In the genomic region with DNA sequence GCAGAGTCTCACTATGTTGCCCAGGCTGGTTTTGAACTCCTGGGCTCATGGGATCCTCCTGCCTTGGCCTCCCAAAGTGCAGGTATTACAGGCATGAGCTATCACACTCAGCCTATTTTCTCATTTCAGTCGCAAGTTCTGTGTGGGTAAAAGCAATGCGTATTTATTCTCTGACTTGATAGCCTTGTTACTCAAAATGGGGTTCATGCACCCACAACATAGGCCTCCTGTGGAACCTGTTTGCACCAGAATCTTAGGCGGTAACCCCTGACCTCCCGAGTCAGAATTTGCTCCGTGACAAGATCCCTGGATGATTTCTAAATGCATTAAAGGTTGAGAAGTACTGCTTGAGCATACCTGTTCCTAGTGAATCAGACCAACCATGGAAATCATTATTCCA, we compare ENCODE assay signal across 20 cellular contexts. TPM values are rescaled to one million over a fixed set of nuclear protein-coding genes. Genes with fewer than 3 reads are reported as not detected.
DNase-seq lines count a peak whose midpoint lies in the region; ATAC-seq, FAIRE-seq and TF ChIP-seq lines count a peak whose summit lies in the region.
"Had no signal": no experiment of that assay in that cellular context is flagged by ENCODE, and none has a peak within 500 bp of the region (broad histone marks: within the 10 kb centered on the region; RNA-seq: fewer than 3 reads in every experiment).

No MANE protein-coding gene starts in this region.

- H3K4me1 Mint-ChIP-seq in activated CD8-positive, alpha-beta T cell treated with anti-CD3 and anti-CD28 coated beads for 36 hours (ENCODE audit: low read depth), result peaks cover 73% of the 10 kb centered on the region
- peaks cover 35% of the 10 kb centered on the region for H3K4me1 Mint-ChIP-seq in nephron progenitor cell

- H3K36me3 ChIP-seq in liver (ENCODE audit: control insufficient read depth in 4 of 4, insufficient read depth in 3 of 4, low read depth in 1 of 4, low read length in 3 of 4) (no peaks in the 10 kb centered on the region), HepG2 (replicated peaks in 1 of 2; ENCODE audit: control insufficient read depth in 1 of 2, insufficient read depth in 2 of 2, low read length in 2 of 2) (no peaks in the 10 kb centered on the region), esophagus muscularis mucosa (no peaks in the 10 kb centered on the region), upper lobe of right lung (no peaks in the 10 kb centered on the region)
- H3K36me3 ChIP-seq: brain microvascular endothelial cell, neutrophil, right lobe of liver had no signal

- H3K27me3 ChIP-seq in liver (ENCODE audit: control insufficient read depth in 4 of 4, insufficient read depth in 4 of 4, low read length in 3 of 4) (no peaks in the 10 kb centered on the region), HepG2 (ENCODE audit: control insufficient read depth in 1 of 2, insufficient read depth in 2 of 2, low read length in 2 of 2) (no peaks in the 10 kb centered on the region; a peak in 2 of 5 replicates), esophagus muscularis mucosa (peaks cover 0 to 4% (median 0%) of the 10 kb centered on the region in 4 donors), upper lobe of right lung (no peaks in the 10 kb centered on the region)
- H3K27me3 ChIP-seq: right lobe of liver had no signal

- H3K9me3 ChIP-seq in liver (ENCODE audit: control insufficient read depth in 4 of 4, low read length in 3 of 4), result no peaks in the 10 kb centered on the region
- H3K9me3 ChIP-seq in HepG2 (ENCODE audit: low read length), result no peaks in the 10 kb centered on the region
- no peaks in the 10 kb centered on the region for H3K9me3 ChIP-seq in esophagus muscularis mucosa
- H3K9me3 ChIP-seq in upper lobe of right lung, result no peaks in the 10 kb centered on the region
- H3K9me3 ChIP-seq: neutrophil, right lobe of liver had no signal

- H2AFZ ChIP-seq in HepG2 (ENCODE audit: low read length), result no peak overlapping the region

- ATAC-seq in HepG2 (no peak), upper lobe of right lung (no peak)
- ATAC-seq in activated CD8-positive, alpha-beta T cell treated with anti-CD3 and anti-CD28 coated beads for 36 hours, result no peak
- ATAC-seq: foreskin keratinocyte had no signal

- H3K27me3 Mint-ChIP-seq in activated CD8-positive, alpha-beta T cell treated with anti-CD3 and anti-CD28 coated beads for 36 hours, result no peaks in the 10 kb centered on the region
- peaks cover 55% of the 10 kb centered on the region for H3K27me3 Mint-ChIP-seq in nephron progenitor cell (ENCODE audit: low read depth, poor library complexity)

- TF ChIP-seq CTCF in liver (IDR thresholded peaks at IDR 0.05; ENCODE audit: low read depth, low read length, missing input control) (no peak), HepG2 (CRISPR knock-in tag; IDR thresholded peaks at IDR 0.05) (no peak), esophagus muscularis mucosa (IDR thresholded peaks at IDR 0.05) (no peak), upper lobe of right lung (IDR thresholded peaks at IDR 0.05) (no peak), nephron progenitor cell (IDR thresholded peaks at IDR 0.05) (no peak)
- TF ChIP-seq CTCF in activated CD8-positive, alpha-beta T cell treated with anti-CD3 and anti-CD28 coated beads for 36 hours (IDR thresholded peaks at IDR 0.05), result no peak

- in situ Hi-C loops in HepG2 (cut with HindIII; ENCODE audit: extremely low pct_ligation_motif_present, low pct_unique_long_range_greater_than_20kb), result no loop called here

- no peaks in the 10 kb centered on the region for H4K20me1 ChIP-seq in HepG2 (ENCODE audit: insufficient read depth, low read length)

- no peak for TF ChIP-seq RAD21 in liver (IDR thresholded peaks at IDR 0.05)
- TF ChIP-seq RAD21 in HepG2 (CRISPR knock-in tag; IDR thresholded peaks at IDR 0.05), result no peak

- H3K4me1 ChIP-seq in liver (ENCODE audit: control insufficient read depth in 4 of 4, insufficient read depth in 4 of 4, low read length in 3 of 4) (peaks cover 0 to 16% (median 11%) of the 10 kb centered on the region in 4 donors), HepG2 (ENCODE audit: insufficient read depth, low read length) (peaks cover 24% of the 10 kb centered on the region), esophagus muscularis mucosa (peaks cover 33 to 56% (median 43%) of the 10 kb centered on the region in 4 donors), upper lobe of right lung (peaks cover 37% of the 10 kb centered on the region)
- H3K4me1 ChIP-seq: foreskin keratinocyte had no signal

- no peaks in the 10 kb centered on the region for H3K9me3 Mint-ChIP-seq in activated CD8-positive, alpha-beta T cell treated with anti-CD3 and anti-CD28 coated beads for 36 hours
- no peaks in the 10 kb centered on the region for H3K9me3 Mint-ChIP-seq in nephron progenitor cell
- H3K9me3 Mint-ChIP-seq: HFFc6 had no signal

- no peak overlapping the region for H3K4me2 ChIP-seq in HepG2 (ENCODE audit: low read depth, low read length)
- H3K4me2 ChIP-seq: KMS-11 had no signal

- POLR2A ChIA-PET in HepG2 (lab: Yijun Ruan, JAX), result no interaction called here
- POLR2A ChIA-PET in activated CD8-positive, alpha-beta T cell treated with anti-CD3 and anti-CD28 coated beads for 36 hours (lab: Charles Lee), result interaction anchor here (0.5 to 17.2 kb wide), 3 partner anchors 19 to 37 kb away, joined by 3 to 846 read pairs (median 9); a partner anchor contains a TSS

- H3K27ac ChIP-seq in liver (ENCODE audit: low read depth in 1 of 2, low read length in 2 of 2) (peak overlapping the region; percentile 73 to 82), HepG2 (ENCODE audit: extremely low read length, insufficient read depth, low read length) (no peak overlapping the region), esophagus muscularis mucosa (replicated peaks in 1 of 4) (no peak overlapping the region), upper lobe of right lung (peak overlapping the region; percentile 7)
- H3K27ac ChIP-seq: brain microvascular endothelial cell, foreskin keratinocyte, KMS-11, neutrophil had no signal

- no peak for TF ChIP-seq POLR2A in HepG2 (IDR thresholded peaks at IDR 0.05; ENCODE audit: insufficient read depth in 1 of 2, low read depth in 2 of 2, low read length in 2 of 2)
- no peak for TF ChIP-seq POLR2A in esophagus muscularis mucosa (IDR thresholded peaks at IDR 0.05; ENCODE audit: low read depth)

- no peaks in the 10 kb centered on the region for H3K79me2 ChIP-seq in HepG2 (ENCODE audit: insufficient read depth, low read length)

- H3K36me3 Mint-ChIP-seq in activated CD8-positive, alpha-beta T cell treated with anti-CD3 and anti-CD28 coated beads for 36 hours (ENCODE audit: low read depth), result peaks cover 88% of the 10 kb centered on the region
- no peaks in the 10 kb centered on the region for H3K36me3 Mint-ChIP-seq in nephron progenitor cell (ENCODE audit: low read depth)

- DNase-seq in HepG2 (ENCODE audit: low spot score), result no peak
- no peak for DNase-seq in activated CD8-positive, alpha-beta T cell treated with anti-CD3 and anti-CD28 coated beads for 36 hours
- DNase-seq in esophagus muscularis mucosa (ENCODE audit: extremely low spot score), result peak; percentile 55
- DNase-seq in upper lobe of right lung, result no peak
- no peak for DNase-seq in nephron progenitor cell
- DNase-seq in HuH-7.5 (ENCODE audit: low spot score), result no peak
- no peak for DNase-seq in NCI-H2227 treated with DMSO at 0.1 percent for 48 hours (lab: John Stamatoyannopoulos, UW)
- DNase-seq: brain microvascular endothelial cell; DMS53; foreskin keratinocyte; HFFc6; mesenchymal stem cell; NCI-H1436 treated with DMSO at 0.1 percent for 48 hours; NCI-H510A treated with DMSO at 0.1 percent for 48 hours; stimulated activated CD4-positive, alpha-beta T cell treated with anti-CD3 and anti-CD28 coated beads, Interleukin-4, amount 100 ng/mL, for 1 hour had no signal

- 95% methylated on average over 5 of the region's 5 CpGs for WGBS in liver
- 72% methylated on average over 5 of the region's 5 CpGs for WGBS in HepG2 (ENCODE audit: low lambda C conversion rate)
- WGBS in esophagus muscularis mucosa, result 96% methylated on average over 5 of the region's 5 CpGs

- no peak for TF ChIP-seq EP300 in HepG2 (IDR thresholded peaks at IDR 0.05; ENCODE audit: low read depth in 2 of 2, low read length in 2 of 2)
- no peak for TF ChIP-seq EP300 in HepG2 (CRISPR knock-in tag; IDR thresholded peaks at IDR 0.05; ENCODE audit: borderline replicate concordance)
- no peak for TF ChIP-seq EP300 in esophagus muscularis mucosa (IDR thresholded peaks at IDR 0.05)

- CTCF ChIA-PET in HepG2 (lab: Yijun Ruan, JAX; ENCODE audit: low intra/inter-chr PET ratio, low total read pairs), result interaction anchor here (1.6 kb wide), 1 partner anchor 34 kb away, joined by 4 read pairs; a partner anchor contains a TSS
- CTCF ChIA-PET in activated CD8-positive, alpha-beta T cell treated with anti-CD3 and anti-CD28 coated beads for 36 hours (lab: Charles Lee), result interaction anchor here (1.9 to 12.1 kb wide), 3 partner anchors 29 to 35 kb away, joined by 7 to 118 read pairs (median 26); no protein-coding TSS in a partner anchor

- FAIRE-seq in HepG2 (lab: Jason Lieb, UNC), result no peak

- no TSS peak for BruUV-seq in HepG2 (replicated peaks; lab: Mats Ljungman, UMichigan)

- H3K4me3 ChIP-seq in liver (ENCODE audit: low read depth in 1 of 3, low read length in 3 of 3) (no peak overlapping the region), HepG2 (replicated peaks in 1 of 3; ENCODE audit: insufficient read depth in 1 of 3, low read depth in 2 of 3, low read length in 3 of 3) (no peak overlapping the region), esophagus muscularis mucosa (no peak overlapping the region), upper lobe of right lung (no peak overlapping the region)
- H3K4me3 ChIP-seq: right lobe of liver had no signal

- peak overlapping the region; percentile 91 for H3K27ac Mint-ChIP-seq in activated CD8-positive, alpha-beta T cell treated with anti-CD3 and anti-CD28 coated beads for 36 hours
- no peak overlapping the region for H3K27ac Mint-ChIP-seq in nephron progenitor cell
- H3K27ac Mint-ChIP-seq: HFFc6 had no signal

- H3K9ac ChIP-seq in liver (ENCODE audit: low read depth in 1 of 2, low read length in 2 of 2) (no peak overlapping the region), HepG2 (ENCODE audit: insufficient read depth, low read depth, low read length) (no peak overlapping the region)
- H3K9ac ChIP-seq: KMS-11 had no signal

- peak overlapping the region; percentile 76 for H3K4me3 Mint-ChIP-seq in activated CD8-positive, alpha-beta T cell treated with anti-CD3 and anti-CD28 coated beads for 36 hours
- no peak overlapping the region for H3K4me3 Mint-ChIP-seq in nephron progenitor cell
- H3K4me3 Mint-ChIP-seq: HFFc6 had no signal

- intact Hi-C loops in HepG2 (cut with micrococcal nuclease; ENCODE audit: unreplicated experiment), result loop anchor here (5.0 kb wide), 1 partner anchor 43 kb away; no protein-coding TSS in a partner anchor
- intact Hi-C loops in activated CD8-positive, alpha-beta T cell treated with anti-CD3 and anti-CD28 coated beads for 36 hours (cut with micrococcal nuclease), result loop anchor here (5.0 to 10.0 kb wide), 2 partner anchors 32 to 530 kb away; a partner anchor contains a TSS
- intact Hi-C loops in esophagus muscularis mucosa (cut with DNase I), result no loop called here
- intact Hi-C loops in upper lobe of right lung (cut with DNase I), result no loop called here

RNA-seq across cellular contexts. Expression of a gene that starts 7.3 kb away (rescaled TPM):
- total RNA-seq in liver, result 1 to 10 TPM in 1 of 2 donors, not detected in 1; 1.6 TPM
- polyA plus RNA-seq in liver, result under 1 TPM in 1 of 2 donors, not detected in 1; 0.46 TPM
- total RNA-seq in HepG2 (2016; rRNA removed; fragmentation: Illumina TruSeq; extraction: Trizol), result not detected in 2 replicates
- not detected in 2 replicates for total RNA-seq in HepG2 (2016; cell fraction: cytosol; rRNA removed; fragmentation: Illumina TruSeq; extraction: Trizol; ENCODE audit: low read depth)
- not detected in 2 replicates for total RNA-seq in HepG2 (2016; cell fraction: insoluble cytoplasmic fraction; rRNA removed; fragmentation: Illumina TruSeq; extraction: Trizol)
- not detected in 2 replicates for total RNA-seq in HepG2 (2016; cell fraction: membrane; rRNA removed; fragmentation: Illumina TruSeq; extraction: Trizol)
- not detected in 2 replicates for total RNA-seq in HepG2 (2016; cell fraction: nucleus; rRNA removed; fragmentation: Illumina TruSeq; extraction: Trizol)
- not detected in 2 replicates for polyA plus RNA-seq in HepG2 (2011; rRNA removed)
- not detected in 2 replicates for polyA plus RNA-seq in HepG2 (2011; cell fraction: cytosol; rRNA removed)
- polyA plus RNA-seq in HepG2 (2011; cell fraction: nucleus; rRNA removed), result not detected in 2 replicates
- polyA plus RNA-seq in HepG2 (2012), result not detected in 2 replicates
- not detected in 2 replicates for polyA plus RNA-seq in HepG2 (2016; cell fraction: cytosol; fragmentation: Illumina TruSeq; extraction: Trizol; ENCODE audit: low read depth)
- not detected in 2 replicates for polyA plus RNA-seq in HepG2 (2016; cell fraction: insoluble cytoplasmic fraction; fragmentation: Illumina TruSeq; extraction: Trizol; ENCODE audit: low read depth)
- polyA plus RNA-seq in HepG2 (2016; cell fraction: membrane; fragmentation: Illumina TruSeq; extraction: Trizol; ENCODE audit: low read depth), result not detected in 2 replicates
- not detected in 2 replicates for polyA plus RNA-seq in HepG2 (2016; cell fraction: nucleus; fragmentation: Illumina TruSeq; extraction: Trizol; ENCODE audit: insufficient read depth, low read depth)
- polyA minus RNA-seq in HepG2 (2011; rRNA and poly(A)+ RNA removed; ENCODE audit: low replicate concordance), result not detected in 2 replicates
- not detected in 2 replicates for polyA minus RNA-seq in HepG2 (2011; cell fraction: cytosol; rRNA and poly(A)+ RNA removed)
- not detected in 2 replicates for polyA minus RNA-seq in HepG2 (2011; cell fraction: nucleus; rRNA and poly(A)+ RNA removed)
- 100 to 1,000 TPM; 868 to 874 TPM for total RNA-seq in activated CD8-positive, alpha-beta T cell treated with anti-CD3 and anti-CD28 coated beads for 36 hours
- total RNA-seq in esophagus muscularis mucosa, result 10 to 100 TPM in 1 of 4 donors, 1 to 10 TPM in 1, under 1 TPM in 2; 0.39 to 17.4 (median 1.1) TPM
- 4.3 TPM for total RNA-seq in upper lobe of right lung
- total RNA-seq: foreskin keratinocyte, HFFc6, SK-MEL-5 had no signal
- polyA plus RNA-seq: foreskin keratinocyte had no signal

RNA-seq across cellular contexts. Expression of a gene that starts 34.0 kb away (rescaled TPM):
- total RNA-seq in liver, result 10 to 100 TPM; 28.2 to 40.0 TPM
- polyA plus RNA-seq in liver, result 10 to 100 TPM; 16.5 to 44.8 TPM
- total RNA-seq in HepG2 (2016; rRNA removed; fragmentation: Illumina TruSeq; extraction: Trizol), result 63.3 and 77.5 TPM in 2 replicates
- total RNA-seq in HepG2 (2016; cell fraction: cytosol; rRNA removed; fragmentation: Illumina TruSeq; extraction: Trizol; ENCODE audit: low read depth), result 28.7 and 33.2 TPM in 2 replicates
- 57.4 and 73.5 TPM in 2 replicates for total RNA-seq in HepG2 (2016; cell fraction: insoluble cytoplasmic fraction; rRNA removed; fragmentation: Illumina TruSeq; extraction: Trizol)
- total RNA-seq in HepG2 (2016; cell fraction: membrane; rRNA removed; fragmentation: Illumina TruSeq; extraction: Trizol), result 62.2 and 67.8 TPM in 2 replicates
- total RNA-seq in HepG2 (2016; cell fraction: nucleus; rRNA removed; fragmentation: Illumina TruSeq; extraction: Trizol), result 64.2 and 72.7 TPM in 2 replicates
- 26.6 and 30.7 TPM in 2 replicates for polyA plus RNA-seq in HepG2 (2011; rRNA removed)
- 13.0 and 14.3 TPM in 2 replicates for polyA plus RNA-seq in HepG2 (2011; cell fraction: cytosol; rRNA removed)
- polyA plus RNA-seq in HepG2 (2011; cell fraction: nucleus; rRNA removed), result 71.7 and 86.3 TPM in 2 replicates
- 46.3 and 82.5 TPM in 2 replicates for polyA plus RNA-seq in HepG2 (2012)
- polyA plus RNA-seq in HepG2 (2016; cell fraction: cytosol; fragmentation: Illumina TruSeq; extraction: Trizol; ENCODE audit: low read depth), result 55.3 and 78.7 TPM in 2 replicates
- polyA plus RNA-seq in HepG2 (2016; cell fraction: insoluble cytoplasmic fraction; fragmentation: Illumina TruSeq; extraction: Trizol; ENCODE audit: low read depth), result 145 and 152 TPM in 2 replicates
- 95.4 and 110 TPM in 2 replicates for polyA plus RNA-seq in HepG2 (2016; cell fraction: membrane; fragmentation: Illumina TruSeq; extraction: Trizol; ENCODE audit: low read depth)
- polyA plus RNA-seq in HepG2 (2016; cell fraction: nucleus; fragmentation: Illumina TruSeq; extraction: Trizol; ENCODE audit: insufficient read depth, low read depth), result 232 and 242 TPM in 2 replicates
- 15.7 and 19.9 TPM in 2 replicates for polyA minus RNA-seq in HepG2 (2011; rRNA and poly(A)+ RNA removed; ENCODE audit: low replicate concordance)
- polyA minus RNA-seq in HepG2 (2011; cell fraction: cytosol; rRNA and poly(A)+ RNA removed), result 7.2 and 7.9 TPM in 2 replicates
- polyA minus RNA-seq in HepG2 (2011; cell fraction: nucleus; rRNA and poly(A)+ RNA removed), result 48.2 and 50.1 TPM in 2 replicates
- 100 to 1,000 TPM; 284 to 285 TPM for total RNA-seq in activated CD8-positive, alpha-beta T cell treated with anti-CD3 and anti-CD28 coated beads for 36 hours
- 10 to 100 TPM; 48.5 to 72.9 (median 59.5) TPM for total RNA-seq in esophagus muscularis mucosa
- total RNA-seq in upper lobe of right lung, result 92.5 TPM

Comparison
In these comparisons a context has a peak if more than half of its experiments do, and no peak if none do; other contexts are left out.
1. H3K27ac ChIP-seq: peak in liver (2 of 2) and upper lobe of right lung (single experiment); none in HepG2 (single experiment) and esophagus muscularis mucosa (0 of 4).
2. RNA of a gene that starts 7.3 kb away (total RNA-seq): 868 to 874 TPM in activated CD8-positive, alpha-beta T cell treated with anti-CD3 and anti-CD28 coated beads for 36 hours; 4.3 TPM in upper lobe of right lung (single experiment), 0.39 to 17.4 TPM in esophagus muscularis mucosa, 1.6 TPM in liver and not detected in HepG2; every median in the first group is over 10 times any median in the second.
3. intact Hi-C loops: an anchor here in HepG2 (5.0 kb wide) and activated CD8-positive, alpha-beta T cell treated with anti-CD3 and anti-CD28 coated beads for 36 hours (5.0 to 10.0 kb wide); none called in esophagus muscularis mucosa and upper lobe of right lung.